Comparison of ENCODE assay signal across 9 cellular contexts in the genomic region with DNA sequence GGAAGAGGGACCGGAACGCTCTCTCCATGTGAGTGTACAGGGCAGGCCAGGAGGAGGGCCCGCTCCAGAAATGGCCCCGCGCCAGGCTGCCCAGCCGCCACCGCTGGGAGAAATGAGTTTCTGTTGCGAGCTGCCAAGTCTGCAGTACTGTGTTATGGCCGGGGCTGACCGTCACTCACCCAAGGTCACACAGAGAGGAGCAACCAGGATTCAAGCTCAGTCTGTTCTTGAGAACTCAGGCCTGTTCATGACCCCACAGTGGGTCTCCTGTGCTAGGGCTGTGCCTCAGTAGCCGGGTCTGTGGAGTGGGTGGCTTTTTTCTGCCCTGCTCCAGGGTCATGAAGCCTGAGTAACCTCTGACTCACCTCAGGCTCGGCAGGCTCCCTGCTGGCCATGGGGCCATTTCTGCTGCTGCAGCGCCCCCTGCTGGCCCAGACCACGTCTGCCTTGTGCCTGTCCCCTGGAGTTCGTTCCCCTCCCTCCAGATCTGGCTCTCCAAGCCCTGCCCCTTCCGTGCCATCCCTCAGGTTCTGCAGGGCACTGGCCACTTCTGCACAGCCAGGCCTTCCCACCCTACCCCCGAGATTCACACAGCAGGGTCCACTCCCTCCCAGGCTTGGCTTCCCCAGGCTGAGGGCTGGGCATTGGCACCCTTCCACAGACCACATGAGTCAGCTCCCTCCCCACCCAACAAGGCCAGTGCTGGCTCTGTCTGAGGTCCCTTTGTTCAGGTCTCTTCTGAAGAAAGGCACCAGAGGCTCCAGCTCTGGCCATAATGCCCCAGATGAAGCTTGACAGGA. TPM values are rescaled to one million over a fixed set of nuclear protein-coding genes. Genes with fewer than 3 reads are reported as not detected.
DNase-seq lines count a peak whose midpoint lies in the region; ATAC-seq and TF ChIP-seq lines count a peak whose summit lies in the region.
"Had no signal": no experiment of that assay in that cellular context is flagged by ENCODE, and none has a peak within 500 bp of the region (broad histone marks: within the 10 kb centered on the region; RNA-seq: fewer than 3 reads in every experiment).

No MANE protein-coding gene starts in this region.

- H3K18ac ChIP-seq in mesendoderm (ENCODE audit: low read length): no peak overlapping the region

- H3K36me3 Mint-ChIP-seq in CD8-positive, alpha-beta memory T cell: no peaks in the 10 kb centered on the region
- H3K36me3 Mint-ChIP-seq in endodermal cell (ENCODE audit: low read depth): no peaks in the 10 kb centered on the region

- H3K27ac ChIP-seq in CD8-positive, alpha-beta memory T cell (ENCODE audit: low read depth, low read length): no peak overlapping the region
- H3K27ac ChIP-seq in HEK293 (ENCODE audit: extremely low read depth, low read depth, low read length): no peak overlapping the region
- H3K27ac ChIP-seq in endodermal cell (ENCODE audit: low read depth, low read length): no peak overlapping the region
- no peak overlapping the region for H3K27ac ChIP-seq in mesendoderm (ENCODE audit: low read depth, low read length)

- no peaks in the 10 kb centered on the region for H3K36me3 ChIP-seq in CD8-positive, alpha-beta memory T cell (ENCODE audit: insufficient read depth, low read length)
- H3K36me3 ChIP-seq in HEK293 (ENCODE audit: control insufficient read depth in 2 of 2, insufficient read depth in 1 of 2, low read length in 2 of 2): no peaks in the 10 kb centered on the region
- H3K36me3 ChIP-seq in endodermal cell (ENCODE audit: control insufficient read depth, insufficient read depth, low read length): no peaks in the 10 kb centered on the region
- H3K36me3 ChIP-seq in mesendoderm (ENCODE audit: control insufficient read depth, insufficient read depth, low read length): no peaks in the 10 kb centered on the region

- H4K5ac ChIP-seq in mesendoderm (ENCODE audit: low read length): no peak overlapping the region

- H3K9me3 Mint-ChIP-seq in CD8-positive, alpha-beta memory T cell: no peaks in the 10 kb centered on the region
- no peaks in the 10 kb centered on the region for H3K9me3 Mint-ChIP-seq in endodermal cell
- H3K9me3 Mint-ChIP-seq: IgD-negative memory B cell had no signal

- H3K4me3 Mint-ChIP-seq in CD8-positive, alpha-beta memory T cell: no peak overlapping the region
- H3K4me3 Mint-ChIP-seq in endodermal cell: no peak overlapping the region
- H3K4me3 Mint-ChIP-seq: IgD-negative memory B cell had no signal

- H3K56ac ChIP-seq in mesendoderm (ENCODE audit: low read length): peak overlapping the region; percentile 2

- peak overlapping the region; percentile 56 for H3K4ac ChIP-seq in mesendoderm (ENCODE audit: low read depth, low read length)

- 54 to 83% methylated on average over 12 to 17 of the region's 17 CpGs for WGBS in endodermal cell (ENCODE audit: insufficient coverage in 1 of 2, insufficient read length in 1 of 2), 2 experiments
- no CpG with 5 or more reads among the region's 17 CpGs for WGBS in mesendoderm (ENCODE audit: extremely low coverage, insufficient coverage, low lambda C conversion rate)

- no peak overlapping the region for H3K23ac ChIP-seq in mesendoderm (ENCODE audit: low read length)

- H3K9ac ChIP-seq in endodermal cell (ENCODE audit: extremely low read depth, low read length, poor library complexity, severe bottlenecking) (no peak overlapping the region), mesendoderm (ENCODE audit: low read length) (no peak overlapping the region)

- H3K9me3 ChIP-seq in CD8-positive, alpha-beta memory T cell (ENCODE audit: low read length): no peaks in the 10 kb centered on the region
- no peaks in the 10 kb centered on the region for H3K9me3 ChIP-seq in HEK293 (ENCODE audit: control insufficient read depth, insufficient read depth, low read depth, low read length)
- no peaks in the 10 kb centered on the region for H3K9me3 ChIP-seq in endodermal cell (ENCODE audit: control insufficient read depth, low read length)

- H3K79me2 ChIP-seq in mesendoderm (ENCODE audit: control insufficient read depth, insufficient read depth, low read length): no peaks in the 10 kb centered on the region

- H3K4me2 ChIP-seq in mesendoderm (ENCODE audit: low read length): no peak overlapping the region

- H4K8ac ChIP-seq in mesendoderm (ENCODE audit: low read depth, low read length): no peak overlapping the region

- no peak overlapping the region for H3K27ac Mint-ChIP-seq in CD8-positive, alpha-beta memory T cell
- H3K27ac Mint-ChIP-seq in endodermal cell: peak overlapping the region; percentile 66
- H3K27ac Mint-ChIP-seq: IgD-negative memory B cell had no signal

- no peaks in the 10 kb centered on the region for H3K4me1 Mint-ChIP-seq in CD8-positive, alpha-beta memory T cell
- H3K4me1 Mint-ChIP-seq in endodermal cell: peaks cover 12% of the 10 kb centered on the region

- H3K4me1 ChIP-seq in CD8-positive, alpha-beta memory T cell (ENCODE audit: insufficient read depth, low read length): no peaks in the 10 kb centered on the region
- H3K4me1 ChIP-seq in HEK293 (ENCODE audit: control insufficient read depth, insufficient read depth, low read length): no peaks in the 10 kb centered on the region
- H3K4me1 ChIP-seq in endodermal cell (ENCODE audit: control insufficient read depth, insufficient read depth, low read length): peaks cover 4% of the 10 kb centered on the region
- peaks cover 15% of the 10 kb centered on the region for H3K4me1 ChIP-seq in mesendoderm (ENCODE audit: control insufficient read depth, low read depth, low read length)

- DNase-seq in CD8-positive, alpha-beta memory T cell: peak; percentile 28 to 71 (median 41)
- DNase-seq in NCI-H82 (lab: John Stamatoyannopoulos, UW): peak; percentile 87
- peak; percentile 19 to 58 for DNase-seq in activated CD8-positive, alpha-beta memory T cell treated with anti-CD3 and anti-CD28 coated beads for 1 hour (ENCODE audit: extremely low read depth in 1 of 2, low read depth in 1 of 2)
- peak; percentile 98 for DNase-seq in endodermal cell
- peak; percentile 90 for DNase-seq in mesendoderm
- DNase-seq in stimulated activated CD8-positive, alpha-beta memory T cell treated with anti-CD3 and anti-CD28 coated beads, Interleukin-15, amount 100 ng/mL, for 1 hour (ENCODE audit: low read depth): peak; percentile 55

- TF ChIP-seq CTCF in HEK293 (tag by site-specific recombination; IDR thresholded peaks at IDR 0.05) (peak; percentile 95), endodermal cell (conservative IDR thresholded peaks at IDR 0.05) (peak; percentile 99)

- POLR2A ChIA-PET in CD8-positive, alpha-beta memory T cell (lab: Charles Lee): no interaction called here
- POLR2A ChIA-PET in HEK293 (lab: Yijun Ruan, JAX): interaction anchor here (0.7 to 1.4 kb wide), 2 partner anchors 15 to 61 kb away, joined by 3 to 6 read pairs; no protein-coding TSS in a partner anchor

- H2BK15ac ChIP-seq in mesendoderm (replicated peaks; ENCODE audit: low read depth): no peak overlapping the region

- no peaks in the 10 kb centered on the region for H3K27me3 ChIP-seq in CD8-positive, alpha-beta memory T cell (ENCODE audit: insufficient read depth, low read length, poor library complexity, severe bottlenecking)
- H3K27me3 ChIP-seq in endodermal cell (ENCODE audit: control insufficient read depth, insufficient read depth, low read length, poor library complexity, severe bottlenecking) (no peaks in the 10 kb centered on the region), mesendoderm (ENCODE audit: insufficient read depth, low read length, poor library complexity) (no peaks in the 10 kb centered on the region)

- no peak for ATAC-seq in HG03135 (IDR thresholded peaks at IDR 0.05; ENCODE audit: unreplicated experiment)

- H2AK5ac ChIP-seq in mesendoderm (ENCODE audit: low read length): no peak overlapping the region

- no peak overlapping the region for H2BK120ac ChIP-seq in mesendoderm (ENCODE audit: low read depth, low read length)

- H2BK5ac ChIP-seq in mesendoderm (ENCODE audit: low read length): no peak overlapping the region

- CTCF ChIA-PET in CD8-positive, alpha-beta memory T cell (lab: Charles Lee): interaction anchor here (1.0 to 3.4 kb wide), 5 partner anchors 12 to 149 kb away, joined by 3 to 11 read pairs (median 3); no protein-coding TSS in a partner anchor
- CTCF ChIA-PET in HEK293 (lab: Yijun Ruan, JAX): interaction anchor here (0.6 to 8.1 kb wide), 37 partner anchors 12 to 709 kb away, joined by 3 to 73 read pairs (median 4); a partner anchor contains a TSS

- H3K27me3 Mint-ChIP-seq in CD8-positive, alpha-beta memory T cell: peaks cover 16 to 63% of the 10 kb centered on the region in 2 donors
- peaks cover 15% of the 10 kb centered on the region for H3K27me3 Mint-ChIP-seq in endodermal cell (ENCODE audit: insufficient read depth)

- H3K4me3 ChIP-seq in CD8-positive, alpha-beta memory T cell (ENCODE audit: low read length): no peak overlapping the region
- H3K4me3 ChIP-seq in HEK293 (ENCODE audit: low read depth, low read length) (no peak overlapping the region), endodermal cell (ENCODE audit: low read length) (no peak overlapping the region), mesendoderm (ENCODE audit: low read length) (no peak overlapping the region)

- H3K79me1 ChIP-seq in mesendoderm (ENCODE audit: low read length): no peaks in the 10 kb centered on the region

TF ChIP-seq in HEK293, 187 proteins besides CTCF, POLR2A, EP300 and RAD21 (continues in another document):
- TF ChIP-seq, protein P1, sequence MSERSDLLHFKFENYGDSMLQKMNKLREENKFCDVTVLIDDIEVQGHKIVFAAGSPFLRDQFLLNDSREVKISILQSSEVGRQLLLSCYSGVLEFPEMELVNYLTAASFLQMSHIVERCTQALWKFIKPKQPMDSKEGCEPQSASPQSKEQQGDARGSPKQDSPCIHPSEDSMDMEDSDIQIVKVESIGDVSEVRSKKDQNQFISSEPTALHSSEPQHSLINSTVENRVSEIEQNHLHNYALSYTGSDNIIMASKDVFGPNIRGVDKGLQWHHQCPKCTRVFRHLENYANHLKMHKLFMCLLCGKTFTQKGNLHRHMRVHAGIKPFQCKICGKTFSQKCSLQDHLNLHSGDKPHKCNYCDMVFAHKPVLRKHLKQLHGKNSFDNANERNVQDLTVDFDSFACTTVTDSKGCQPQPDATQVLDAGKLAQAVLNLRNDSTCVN (tag by site-specific recombination; optimal IDR thresholded peaks at IDR 0.05): peak; percentile 16

RNA-seq across cellular contexts. Expression of a gene that starts 51.8 kb away (rescaled TPM):
- total RNA-seq in CD8-positive, alpha-beta memory T cell: not detected
- polyA plus RNA-seq in CD8-positive, alpha-beta memory T cell: not detected
- not detected for total RNA-seq in endodermal cell
- 0.18 TPM for polyA plus RNA-seq in endodermal cell (2013, experiment 1 of 2)
- not detected for polyA plus RNA-seq in endodermal cell (2013, experiment 2 of 2)
- 0.48 TPM for polyA plus RNA-seq in mesendoderm (2013, experiment 1 of 2)
- polyA plus RNA-seq in mesendoderm (2013, experiment 2 of 2): 0.48 TPM
- polyA plus RNA-seq: IgD-negative memory B cell had no signal

Comparison
In these comparisons a context has a peak if more than half of its experiments do, and no peak if none do; other contexts are left out.
1. DNase-seq: peak in every context shown above with its lines; median percentile 98 in endodermal cell; 90 in mesendoderm; 87 in NCI-H82; 55 in stimulated activated CD8-positive, alpha-beta memory T cell treated with anti-CD3 and anti-CD28 coated beads, Interleukin-15, amount 100 ng/mL, for 1 hour; 41 in CD8-positive, alpha-beta memory T cell; 38 in activated CD8-positive, alpha-beta memory T cell treated with anti-CD3 and anti-CD28 coated beads for 1 hour.